Comparison of ENCODE assay signal across 24 cellular contexts in genomic region chr9:122322553-122322952, GRCh38.
"Had no signal": no experiment of that assay in that cellular context is flagged by ENCODE, and none has a peak within 500 bp of the region (broad histone marks: within the 10 kb centered on the region; RNA-seq: fewer than 3 reads in every experiment).

No MANE protein-coding gene starts in this region.

- H3K79me2 ChIP-seq: parathyroid adenoma had no signal

- H3K4me3 ChIP-seq: breast epithelium, right atrium auricular region, spleen, thyroid gland, upper lobe of right lung had no signal

- H3K9ac ChIP-seq: parathyroid adenoma had no signal

- H3K9me3 ChIP-seq: breast epithelium, right atrium auricular region, spleen, thyroid gland, upper lobe of right lung had no signal

- H3K27me3 ChIP-seq: breast epithelium, foreskin keratinocyte, right atrium auricular region, spleen, thyroid gland, upper lobe of right lung had no signal

- DNase-seq: activated CD4-positive, alpha-beta memory T cell treated with anti-CD3 and anti-CD28 coated beads for 36 hours; activated CD4-positive, alpha-beta T cell treated with anti-CD3 and anti-CD28 coated beads, Interleukin-2, amount 10 ng/mL, durations not matched to agents 24 days and 14 days; activated CD4-positive, CD25-positive, alpha-beta regulatory T cell treated with anti-CD3 and anti-CD28 coated beads, Interleukin-2, amount 50 U/mL, for 72 hours; activated CD8-positive, alpha-beta memory T cell treated with anti-CD3 and anti-CD28 coated beads, Interleukin-2, amount 50 U/mL, for 4 hours; activated effector memory CD4-positive, alpha-beta T cell treated with anti-CD3 and anti-CD28 coated beads, Interleukin-2, amount 50 U/mL, for 16 hours; activated naive CD4-positive, alpha-beta T cell treated with anti-CD3 and anti-CD28 coated beads, Interleukin-2, amount 10 ng/mL, durations not matched to agents 7 days and 5 days; activated T-cell treated with anti-CD3 and anti-CD28 coated beads, Interleukin-2, amount 50 U/mL, for 1 hour; amniotic stem cell; central memory CD4-positive, alpha-beta T cell; foreskin keratinocyte; mammary epithelial cell; naive thymus-derived CD8-positive, alpha-beta T cell; occipital lobe; spleen; stimulated activated naive CD4-positive, alpha-beta T cell treated with Interleukin-2 at 50 U/mL for 16 hours; SW 1271; T1000; thyroid gland; upper lobe of right lung; WERI-Rb-1 had no signal

- ATAC-seq: esophagus mucosa; foreskin keratinocyte; naive thymus-derived CD8-positive, alpha-beta T cell; upper lobe of right lung had no signal

- H3K36me3 ChIP-seq: breast epithelium had no signal

- H2AFZ ChIP-seq: parathyroid adenoma had no signal

- H3K27ac ChIP-seq: breast epithelium, foreskin keratinocyte, parathyroid adenoma, right atrium auricular region, spleen, thyroid gland, upper lobe of right lung, WERI-Rb-1 had no signal

- H3K4me1 ChIP-seq: breast epithelium, foreskin keratinocyte, parathyroid adenoma, thyroid gland had no signal
